Comparison of ENCODE assay signal across 30 cellular contexts in the genomic region with DNA sequence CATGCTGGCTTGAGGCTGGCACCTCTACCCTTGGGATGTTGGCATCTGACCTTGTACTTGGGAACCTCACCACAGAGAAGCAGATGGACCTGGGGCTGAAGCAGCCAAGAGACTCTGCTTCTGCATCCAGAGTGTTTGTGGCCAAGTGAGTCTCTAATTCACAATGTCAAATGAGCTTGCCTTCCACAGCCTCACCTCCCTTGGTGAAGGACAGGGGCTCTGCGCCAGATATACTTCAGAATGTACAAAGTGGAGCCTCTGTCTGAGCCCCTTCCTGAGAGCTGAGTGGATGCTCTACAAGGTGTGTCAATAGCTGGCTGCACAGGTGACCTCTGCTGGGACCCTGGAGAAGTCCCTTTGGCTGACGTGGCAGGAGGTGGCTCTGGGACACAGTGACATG.
"Had no signal": no experiment of that assay in that cellular context is flagged by ENCODE, and none has a peak within 500 bp of the region (broad histone marks: within the 10 kb centered on the region; RNA-seq: fewer than 3 reads in every experiment).

No MANE protein-coding gene starts in this region.

- H3K9me3 Mint-ChIP-seq: activated T-cell treated with anti-CD3 and anti-CD28 coated beads, Interleukin-2, amount 50 U/mL, for 72 hours; effector memory CD8-positive, alpha-beta T cell; immature natural killer cell; stimulated activated naive CD8-positive, alpha-beta T cell treated with anti-CD3 and anti-CD28 coated beads, Interleukin-15, Interleukin-2, amounts not matched to agents 100 ng/mL and 50 ng/mL, for 24 hours; T-helper 2 cell treated with Interferon-gamma antibody and Interleukin-4, amounts not matched to agents 5 μg/mL and 100 μg/mL, for 36 hours; type B pancreatic cell had no signal

- H3K27ac ChIP-seq: coronary artery, dorsolateral prefrontal cortex, gastroesophageal sphincter, lower lobe of right lung, parathyroid adenoma, thoracic aorta, uterus had no signal

- H3K9me3 ChIP-seq: gastroesophageal sphincter, lower lobe of right lung, thoracic aorta, uterus had no signal

- ATAC-seq: activated CD8-positive, alpha-beta memory T cell treated with anti-CD3 and anti-CD28 coated beads, Interleukin-2, amount 10 ng/mL, durations not matched to agents 7 days and 5 days; activated CD8-positive, alpha-beta T cell treated with anti-CD3 and anti-CD28 coated beads, Interleukin-2, amount 10 ng/mL, durations not matched to agents 7 days and 5 days; activated T-cell treated with anti-CD3 and anti-CD28 coated beads, Interleukin-2, amount 50 U/mL, for 72 hours; effector memory CD8-positive, alpha-beta T cell; gastroesophageal sphincter; left colon; naive thymus-derived CD8-positive, alpha-beta T cell had no signal

- H3K4me3 Mint-ChIP-seq: activated B cell treated with CpG ODN at 0.5 μM for 24 hours; activated CD8-positive, alpha-beta memory T cell treated with anti-CD3 and anti-CD28 coated beads, Interleukin-2, amount 10 ng/mL, durations not matched to agents 7 days and 5 days; activated CD8-positive, alpha-beta T cell treated with anti-CD3 and anti-CD28 coated beads, Interleukin-2, amount 10 ng/mL, durations not matched to agents 7 days and 5 days; activated naive CD8-positive, alpha-beta T cell; activated T-cell treated with anti-CD3 and anti-CD28 coated beads, Interleukin-2, amount 50 U/mL, for 72 hours; effector memory CD8-positive, alpha-beta T cell; immature natural killer cell; naive thymus-derived CD8-positive, alpha-beta T cell; neural crest cell; stimulated activated naive CD8-positive, alpha-beta T cell treated with anti-CD3 and anti-CD28 coated beads, Interleukin-15, Interleukin-2, amounts not matched to agents 100 ng/mL and 50 ng/mL, for 24 hours; T-helper 2 cell treated with Interferon-gamma antibody and Interleukin-4, amounts not matched to agents 5 μg/mL and 100 μg/mL, for 36 hours; type B pancreatic cell had no signal

- H3K27ac Mint-ChIP-seq: activated B cell treated with CpG ODN at 0.5 μM for 24 hours; activated CD8-positive, alpha-beta memory T cell treated with anti-CD3 and anti-CD28 coated beads, Interleukin-2, amount 10 ng/mL, durations not matched to agents 7 days and 5 days; activated CD8-positive, alpha-beta T cell treated with anti-CD3 and anti-CD28 coated beads, Interleukin-2, amount 10 ng/mL, durations not matched to agents 7 days and 5 days; activated naive CD8-positive, alpha-beta T cell; activated T-cell treated with anti-CD3 and anti-CD28 coated beads, Interleukin-2, amount 50 U/mL, for 72 hours; effector memory CD8-positive, alpha-beta T cell; immature natural killer cell; naive thymus-derived CD8-positive, alpha-beta T cell; stimulated activated naive CD8-positive, alpha-beta T cell treated with anti-CD3 and anti-CD28 coated beads, Interleukin-15, Interleukin-2, amounts not matched to agents 100 ng/mL and 50 ng/mL, for 24 hours; T-helper 2 cell treated with Interferon-gamma antibody and Interleukin-4, amounts not matched to agents 5 μg/mL and 100 μg/mL, for 36 hours; type B pancreatic cell had no signal

- H3K36me3 ChIP-seq: gastroesophageal sphincter, lower lobe of right lung, thoracic aorta, uterus had no signal

- H3K4me3 ChIP-seq: coronary artery, dorsolateral prefrontal cortex, gastroesophageal sphincter, lower lobe of right lung, thoracic aorta, uterus had no signal

- DNase-seq: activated B cell treated with CpG ODN at 0.5 μM for 24 hours; activated CD8-positive, alpha-beta memory T cell treated with anti-CD3 and anti-CD28 coated beads, Interleukin-2, amount 10 ng/mL, durations not matched to agents 7 days and 5 days; activated CD8-positive, alpha-beta T cell treated with anti-CD3 and anti-CD28 coated beads, Interleukin-2, amount 10 ng/mL, durations not matched to agents 7 days and 5 days; activated naive CD4-positive, alpha-beta T cell treated with Interleukin-2 at 50 U/mL for 16 hours; activated T-cell treated with anti-CD3 and anti-CD28 coated beads, Interleukin-2, amount 50 U/mL, for 72 hours; anterior cingulate cortex; cerebellar nuclear complex; dorsolateral prefrontal cortex; effector memory CD8-positive, alpha-beta T cell; hypothalamus; immature natural killer cell; kidney; left colon; lower lobe of right lung; mesenchymal stem cell; naive thymus-derived CD8-positive, alpha-beta T cell; occipital lobe; right cardiac atrium; stimulated activated CD4-positive, alpha-beta T cell treated with anti-CD3 and anti-CD28 coated beads, Interleukin-15, amount 100 ng/mL, for 24 hours; T-helper 1 cell; uterus had no signal

- H3K27me3 ChIP-seq: uterus had no signal

- H3K36me3 Mint-ChIP-seq: activated CD8-positive, alpha-beta memory T cell treated with anti-CD3 and anti-CD28 coated beads, Interleukin-2, amount 10 ng/mL, durations not matched to agents 7 days and 5 days; activated naive CD8-positive, alpha-beta T cell; naive thymus-derived CD8-positive, alpha-beta T cell; type B pancreatic cell had no signal

- H3K27me3 Mint-ChIP-seq: activated B cell treated with CpG ODN at 0.5 μM for 24 hours; activated CD8-positive, alpha-beta memory T cell treated with anti-CD3 and anti-CD28 coated beads, Interleukin-2, amount 10 ng/mL, durations not matched to agents 7 days and 5 days; stimulated activated naive CD8-positive, alpha-beta T cell treated with anti-CD3 and anti-CD28 coated beads, Interleukin-15, Interleukin-2, amounts not matched to agents 100 ng/mL and 50 ng/mL, for 24 hours had no signal

- H3K4me1 Mint-ChIP-seq: activated B cell treated with CpG ODN at 0.5 μM for 24 hours; activated CD8-positive, alpha-beta memory T cell treated with anti-CD3 and anti-CD28 coated beads, Interleukin-2, amount 10 ng/mL, durations not matched to agents 7 days and 5 days; immature natural killer cell; naive thymus-derived CD8-positive, alpha-beta T cell had no signal

- H3K4me1 ChIP-seq: gastroesophageal sphincter, lower lobe of right lung, parathyroid adenoma, uterus had no signal
